ENCODE assay signal across 2 cellular contexts in genomic region chr3:114834175-114834940, GRCh38.
TF ChIP-seq lines count a peak whose summit lies in the region.

No MANE protein-coding gene starts in this region.

TF ChIP-seq in IMR-90, 13 proteins besides CTCF, POLR2A, EP300 and RAD21 (continued from another document):
- TF ChIP-seq ELK1 (IDR thresholded peaks at IDR 0.05; ENCODE audit: borderline replicate concordance, low read depth, low read length): no peak
- no peak for TF ChIP-seq RCOR1 (IDR thresholded peaks at IDR 0.05; ENCODE audit: insufficient replicate concordance, low read length)
- no peak for TF ChIP-seq USF2 (IDR thresholded peaks at IDR 0.05; ENCODE audit: low read depth, low read length)
- TF ChIP-seq CHD1 (IDR thresholded peaks at IDR 0.05; ENCODE audit: low read depth, low read length): no peak
- TF ChIP-seq MAZ (IDR thresholded peaks at IDR 0.05; ENCODE audit: borderline replicate concordance, low read depth, low read length): no peak
- TF ChIP-seq NFE2L2 (IDR thresholded peaks at IDR 0.05; ENCODE audit: low read depth, low read length): no peak
- no peak for TF ChIP-seq MXI1 (IDR thresholded peaks at IDR 0.05; ENCODE audit: borderline replicate concordance, low read depth, low read length)
- TF ChIP-seq CEBPB (IDR thresholded peaks at IDR 0.05; ENCODE audit: low read depth, low read length): no peak
- TF ChIP-seq RFX5 (IDR thresholded peaks at IDR 0.05; ENCODE audit: low read depth, low read length): no peak
- TF ChIP-seq BHLHE40 (IDR thresholded peaks at IDR 0.05; ENCODE audit: low read depth, low read length): no peak
- no peak for TF ChIP-seq FOS (IDR thresholded peaks at IDR 0.05; ENCODE audit: low read depth, low read length)

TF ChIP-seq in SK-N-SH, 30 proteins besides CTCF, POLR2A, EP300 and RAD21 (continued from another document):
- TF ChIP-seq ELF1 (IDR thresholded peaks at IDR 0.05): no peak
- no peak for TF ChIP-seq USF2 (IDR thresholded peaks at IDR 0.05; ENCODE audit: borderline replicate concordance, low read depth, low read length)
